Comparison of ENCODE assay signal across 8 cellular contexts in the genomic region with DNA sequence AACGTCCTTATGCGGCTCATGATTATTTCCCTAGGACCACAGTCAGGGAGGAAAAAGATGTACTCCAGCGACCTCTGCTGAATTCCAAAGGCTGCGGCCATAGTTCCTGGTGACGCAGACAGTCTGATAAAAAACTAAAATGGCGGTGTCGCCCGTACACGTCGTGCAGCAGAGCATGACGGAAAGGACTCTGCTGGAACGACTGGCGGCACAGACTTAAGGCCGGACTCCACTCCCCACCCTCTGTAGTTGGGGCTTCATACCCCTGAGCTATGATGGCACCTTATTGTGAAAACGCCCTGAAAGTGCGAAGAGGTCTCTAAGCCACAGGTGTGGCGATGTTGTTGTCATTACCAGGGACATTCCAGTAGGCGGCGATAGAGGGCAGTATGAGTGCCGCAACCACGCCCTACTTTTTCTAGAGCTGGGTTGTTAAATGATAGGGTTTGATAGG.
DNase-seq lines count a peak whose midpoint lies in the region; ATAC-seq and TF ChIP-seq lines count a peak whose summit lies in the region.

No MANE protein-coding gene starts in this region.

- peak; percentile 40; the same call in 1 of the 3 replicates for ATAC-seq in DND-41 (ENCODE audit: insufficient read depth, low read depth)
- ATAC-seq in GM21619 (IDR thresholded peaks at IDR 0.05; ENCODE audit: unreplicated experiment) = peak; percentile 81
- ATAC-seq in left lobe of liver = peak; percentile 99
- ATAC-seq in HG02970 (IDR thresholded peaks at IDR 0.05; ENCODE audit: low FRiP score, unreplicated experiment) = no peak

- TF ChIP-seq CTCF in DND-41 (IDR thresholded peaks at IDR 0.05; ENCODE audit: borderline replicate concordance, extremely low read depth, low read length, poor library complexity, severe bottlenecking) (peak; percentile 69), Loucy (conservative IDR thresholded peaks at IDR 0.05; ENCODE audit: low read length) (peak; percentile 72), chondrocyte (IDR thresholded peaks at IDR 0.05) (peak; percentile 74)

- no peaks in the 10 kb centered on the region for H3K27me3 Mint-ChIP-seq in chondrocyte (ENCODE audit: low read depth)

- H3K9me3 ChIP-seq in DND-41 (ENCODE audit: insufficient read depth, low read length, severe bottlenecking) (no peaks in the 10 kb centered on the region), Loucy (ENCODE audit: insufficient read depth, low read depth, low read length) (no peaks in the 10 kb centered on the region)

- H3K79me2 ChIP-seq in DND-41 (ENCODE audit: insufficient read depth, low read length) = no peaks in the 10 kb centered on the region
- no peaks in the 10 kb centered on the region for H3K79me2 ChIP-seq in Loucy (ENCODE audit: insufficient read depth, low read length)

- H4K20me1 ChIP-seq in DND-41 (ENCODE audit: insufficient read depth, low read length) (no peaks in the 10 kb centered on the region), Loucy (ENCODE audit: insufficient read depth, low read length, poor library complexity, severe bottlenecking) (no peaks in the 10 kb centered on the region)

- H3K9ac ChIP-seq in DND-41 (ENCODE audit: low read depth, low read length) = no peak overlapping the region
- H3K9ac ChIP-seq in Loucy (ENCODE audit: low read depth, low read length, poor library complexity, severe bottlenecking) = peak overlapping the region; percentile 39

- H3K4me3 Mint-ChIP-seq in chondrocyte (ENCODE audit: unreplicated experiment) = peak overlapping the region; percentile 84

- no peak overlapping the region for H3K4me3 ChIP-seq in DND-41 (ENCODE audit: low read depth in 1 of 2, low read length in 2 of 2)
- peak overlapping the region; percentile 77 for H3K4me3 ChIP-seq in Loucy (ENCODE audit: low read length, poor library complexity, severe bottlenecking)

- no peaks in the 10 kb centered on the region for H3K4me1 Mint-ChIP-seq in chondrocyte (ENCODE audit: low read depth)

- peaks cover 1% of the 10 kb centered on the region for H3K9me3 Mint-ChIP-seq in chondrocyte (ENCODE audit: low read depth)

- H3K27me3 ChIP-seq in DND-41 (ENCODE audit: insufficient read depth, low read length, poor library complexity) = no peaks in the 10 kb centered on the region
- no peaks in the 10 kb centered on the region for H3K27me3 ChIP-seq in Loucy (ENCODE audit: insufficient read depth, low read length, poor library complexity, severe bottlenecking)

- H3K36me3 Mint-ChIP-seq in chondrocyte (ENCODE audit: low read depth) = no peaks in the 10 kb centered on the region

- H3F3A ChIP-seq in Loucy (ENCODE audit: low read depth) = no peaks in the 10 kb centered on the region

- no peak overlapping the region for H2AFZ ChIP-seq in DND-41 (ENCODE audit: low read depth, low read length)
- H2AFZ ChIP-seq in Loucy (ENCODE audit: low read length) = peak overlapping the region; percentile 99

- no peak overlapping the region for H3K4me2 ChIP-seq in DND-41 (ENCODE audit: insufficient read depth, low read length)
- H3K4me2 ChIP-seq in Loucy (ENCODE audit: low read depth, low read length, poor library complexity, severe bottlenecking) = peak overlapping the region; percentile 60

- no peaks in the 10 kb centered on the region for H3K9me2 ChIP-seq in Loucy (replicated peaks; ENCODE audit: low read depth, low read length)

- H3K27ac ChIP-seq in DND-41 (ENCODE audit: low read length) = no peak overlapping the region

- H3K4me1 ChIP-seq in DND-41 (ENCODE audit: insufficient read depth, low read length) = no peaks in the 10 kb centered on the region
- no peaks in the 10 kb centered on the region for H3K4me1 ChIP-seq in Loucy (ENCODE audit: insufficient read depth, low read length, poor library complexity, severe bottlenecking)

- H3K36me3 ChIP-seq in DND-41 (ENCODE audit: insufficient read depth, low read length) (no peaks in the 10 kb centered on the region), Loucy (ENCODE audit: insufficient read depth, low read length) (no peaks in the 10 kb centered on the region)

- peak overlapping the region; percentile 80 for H3K27ac Mint-ChIP-seq in chondrocyte (ENCODE audit: unreplicated experiment)

- peak; percentile 38 for DNase-seq in DND-41
- DNase-seq in activated CD4-positive, CD25-positive, alpha-beta regulatory T cell treated with anti-CD3 and anti-CD28 coated beads, Interleukin-2, amount 50 U/mL, for 16 hours (ENCODE audit: low read depth, low spot score) = peak; percentile 0
- no peak for DNase-seq in chondrocyte (ENCODE audit: low spot score)
- peak; percentile 58 for DNase-seq in left lobe of liver (ENCODE audit: low spot score)
- peak; percentile 37 for DNase-seq in stimulated activated CD4-positive, alpha-beta T cell treated with anti-CD3 and anti-CD28 coated beads, Interleukin-1b, Interleukin-23, amount 100 ng/mL, for 48 hours
